Comparison of ENCODE assay signal across 21 cellular contexts in the genomic region with DNA sequence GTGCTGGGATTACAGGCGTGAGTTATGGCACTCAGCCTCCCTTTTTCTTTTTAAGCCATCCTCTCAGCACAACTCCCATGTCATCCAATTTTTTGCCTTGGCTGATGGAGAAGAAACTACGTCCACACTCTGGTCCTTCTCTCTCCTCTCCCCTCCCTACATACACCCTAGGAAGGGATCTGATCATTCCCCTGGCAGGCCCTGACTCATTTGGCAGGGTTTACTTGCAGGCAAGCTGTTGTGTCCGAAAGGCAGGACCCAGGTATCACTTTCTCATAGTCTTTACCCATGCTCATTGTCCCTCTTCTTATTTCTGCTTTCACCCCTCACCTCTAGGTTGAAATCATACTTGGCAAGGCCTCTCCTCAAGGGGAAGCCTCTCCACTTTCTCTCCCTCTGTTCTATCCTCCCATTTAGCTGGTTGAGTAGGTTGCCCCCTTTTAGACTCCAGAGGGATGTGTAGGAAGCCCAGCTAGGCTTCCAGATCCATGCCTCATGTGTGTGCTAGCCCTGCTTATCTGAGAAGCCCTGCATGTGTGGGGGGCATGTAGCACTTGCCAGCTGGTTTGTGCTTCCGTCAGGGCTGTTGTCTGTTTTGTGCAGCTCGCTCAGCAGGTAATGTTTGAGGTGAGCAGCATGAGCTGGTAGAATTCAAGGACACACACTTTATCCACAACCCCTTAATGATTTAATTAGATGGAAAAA. TPM values are rescaled to one million over a fixed set of nuclear protein-coding genes. Genes with fewer than 3 reads are reported as not detected.
"Had no signal": no experiment of that assay in that cellular context is flagged by ENCODE, and none has a peak within 500 bp of the region (broad histone marks: within the 10 kb centered on the region; RNA-seq: fewer than 3 reads in every experiment).

No MANE protein-coding gene starts in this region.

- H3K4me3 Mint-ChIP-seq: activated CD4-positive, alpha-beta memory T cell treated with anti-CD3 and anti-CD28 coated beads, Interleukin-2, amount 10 ng/mL, durations not matched to agents 7 days and 5 days; activated CD8-positive, alpha-beta memory T cell treated with anti-CD3 and anti-CD28 coated beads, Interleukin-2, amount 10 ng/mL, durations not matched to agents 7 days and 5 days; activated naive CD8-positive, alpha-beta T cell; nephron; WTC11 had no signal

- H3K9me3 Mint-ChIP-seq: activated CD4-positive, alpha-beta memory T cell treated with anti-CD3 and anti-CD28 coated beads, Interleukin-2, amount 10 ng/mL, durations not matched to agents 7 days and 5 days; nephron; WTC11 had no signal

- H3K27ac Mint-ChIP-seq: activated CD4-positive, alpha-beta memory T cell treated with anti-CD3 and anti-CD28 coated beads, Interleukin-2, amount 10 ng/mL, durations not matched to agents 7 days and 5 days; activated CD8-positive, alpha-beta memory T cell treated with anti-CD3 and anti-CD28 coated beads, Interleukin-2, amount 10 ng/mL, durations not matched to agents 7 days and 5 days; activated naive CD8-positive, alpha-beta T cell; nephron; WTC11 had no signal

- H3K36me3 Mint-ChIP-seq: activated naive CD8-positive, alpha-beta T cell; WTC11 had no signal

- H3K27me3 ChIP-seq: brain microvascular endothelial cell, esophagus muscularis mucosa, heart right ventricle, right atrium auricular region, tibial nerve, uterus had no signal

- H3K27ac ChIP-seq: brain microvascular endothelial cell, esophagus muscularis mucosa, gastroesophageal sphincter, heart right ventricle, left ventricle myocardium inferior, prostate gland, right atrium auricular region, tibial nerve, uterus had no signal

- H3K4me1 ChIP-seq: prostate gland, uterus had no signal

- H3K36me3 ChIP-seq: brain microvascular endothelial cell, esophagus muscularis mucosa, gastroesophageal sphincter, heart right ventricle, left ventricle myocardium inferior, prostate gland, right atrium auricular region, tibial nerve, uterus had no signal

- H3K9me3 ChIP-seq: esophagus muscularis mucosa, gastroesophageal sphincter, heart right ventricle, left ventricle myocardium inferior, prostate gland, right atrium auricular region, tibial nerve, uterus had no signal

- H3K4me3 ChIP-seq: esophagus muscularis mucosa, gastroesophageal sphincter, heart right ventricle, left ventricle myocardium inferior, prostate gland, right atrium auricular region, tibial nerve, uterus had no signal

- ATAC-seq: activated CD8-positive, alpha-beta memory T cell treated with anti-CD3 and anti-CD28 coated beads, Interleukin-2, amount 10 ng/mL, durations not matched to agents 7 days and 5 days; gastroesophageal sphincter; heart right ventricle; stimulated activated naive CD8-positive, alpha-beta T cell treated with anti-CD3 and anti-CD28 coated beads, Interleukin-15, Interleukin-2, amounts not matched to agents 100 U/mL and 50 U/mL, for 24 hours; WTC11 had no signal

- DNase-seq: activated CD4-positive, alpha-beta memory T cell treated with anti-CD3 and anti-CD28 coated beads, Interleukin-2, amount 10 ng/mL, durations not matched to agents 7 days and 5 days; activated CD4-positive, alpha-beta T cell treated with anti-CD3 and anti-CD28 coated beads for 4 hours; activated CD8-positive, alpha-beta memory T cell treated with anti-CD3 and anti-CD28 coated beads, Interleukin-2, amount 10 ng/mL, durations not matched to agents 7 days and 5 days; brain microvascular endothelial cell; effector memory CD4-positive, alpha-beta T cell; heart right ventricle; kidney glomerular epithelial cell; left ventricle myocardium inferior; mammary epithelial cell; midbrain; stimulated activated CD4-positive, alpha-beta T cell treated with anti-CD3 and anti-CD28 coated beads, Interleukin-2, amount 100 ng/mL, for 24 hours; stimulated activated naive CD8-positive, alpha-beta T cell treated with anti-CD3 and anti-CD28 coated beads, Interleukin-15, Interleukin-2, amounts not matched to agents 100 U/mL and 50 U/mL, for 24 hours; uterus had no signal

- H3K27me3 Mint-ChIP-seq: activated CD4-positive, alpha-beta memory T cell treated with anti-CD3 and anti-CD28 coated beads, Interleukin-2, amount 10 ng/mL, durations not matched to agents 7 days and 5 days; activated CD8-positive, alpha-beta memory T cell treated with anti-CD3 and anti-CD28 coated beads, Interleukin-2, amount 10 ng/mL, durations not matched to agents 7 days and 5 days; activated naive CD8-positive, alpha-beta T cell had no signal

RNA-seq across cellular contexts. Expression of a gene that starts 14.8 kb away (rescaled TPM):
- total RNA-seq: left ventricle myocardium inferior, prostate gland, right atrium auricular region had no signal
